Comparison of ENCODE assay signal across 8 cellular contexts in the genomic region with DNA sequence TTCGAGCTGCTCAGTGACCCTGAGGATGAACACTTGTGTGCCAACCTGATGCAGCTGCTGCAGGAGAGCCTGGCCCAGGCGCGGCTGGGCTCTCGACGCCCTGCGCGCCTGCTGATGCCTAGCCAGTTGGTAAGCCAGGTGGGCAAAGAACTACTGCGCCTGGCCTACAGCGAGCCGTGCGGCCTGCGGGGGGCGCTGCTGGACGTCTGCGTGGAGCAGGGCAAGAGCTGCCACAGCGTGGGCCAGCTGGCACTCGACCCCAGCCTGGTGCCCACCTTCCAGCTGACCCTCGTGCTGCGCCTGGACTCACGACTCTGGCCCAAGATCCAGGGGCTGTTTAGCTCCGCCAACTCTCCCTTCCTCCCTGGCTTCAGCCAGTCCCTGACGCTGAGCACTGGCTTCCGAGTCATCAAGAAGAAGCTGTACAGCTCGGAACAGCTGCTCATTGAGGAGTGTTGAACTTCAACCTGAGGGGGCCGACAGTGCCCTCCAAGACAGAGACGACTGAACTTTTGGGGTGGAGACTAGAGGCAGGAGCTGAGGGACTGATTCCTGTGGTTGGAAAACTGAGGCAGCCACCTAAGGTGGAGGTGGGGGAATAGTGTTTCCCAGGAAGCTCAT. TPM values are rescaled to one million over a fixed set of nuclear protein-coding genes. Genes with fewer than 3 reads are reported as not detected.
DNase-seq lines count a peak whose midpoint lies in the region; ATAC-seq, FAIRE-seq and TF ChIP-seq lines count a peak whose summit lies in the region.

No MANE protein-coding gene starts in this region.

- H3K4me3 ChIP-seq in OCI-LY1 (ENCODE audit: low read depth, low read length, poor library complexity, severe bottlenecking) (peak overlapping the region; percentile 87), foreskin fibroblast (ENCODE audit: low read depth in 1 of 2, low read length in 2 of 2) (peak overlapping the region; percentile 87 to 100), neural progenitor cell (peak overlapping the region; percentile 96)

- peak; percentile 30; the same call in 1 of the 2 replicates for TF ChIP-seq POLR2A in GM12891 (IDR thresholded peaks at IDR 0.05; ENCODE audit: low read depth, low read length)

- no peak overlapping the region for H2AFZ ChIP-seq in OCI-LY1 (ENCODE audit: low read length)
- H2AFZ ChIP-seq in neural progenitor cell (replicated peaks): no peak overlapping the region

- no peaks in the 10 kb centered on the region for H3K9me2 ChIP-seq in OCI-LY1 (ENCODE audit: low read depth, low read length)

- peak; percentile 67 for TF ChIP-seq CTCF in 22Rv1 (IDR thresholded peaks at IDR 0.05)
- peak; percentile 92 for TF ChIP-seq CTCF in OCI-LY1 (IDR thresholded peaks at IDR 0.05; ENCODE audit: low read length)
- peak; percentile 81 for TF ChIP-seq CTCF in foreskin fibroblast (IDR thresholded peaks at IDR 0.05; ENCODE audit: low read depth, low read length)
- TF ChIP-seq CTCF in neural progenitor cell (IDR thresholded peaks at IDR 0.05): peak; percentile 71

- H3K27me3 Mint-ChIP-seq in neural progenitor cell (ENCODE audit: insufficient read depth, low read depth): peaks cover 11% of the 10 kb centered on the region

- peaks cover 20% of the 10 kb centered on the region for H3K36me3 Mint-ChIP-seq in neural progenitor cell

- no peaks in the 10 kb centered on the region for H4K20me1 ChIP-seq in OCI-LY1 (ENCODE audit: insufficient read depth, low read length)
- peaks cover 47% of the 10 kb centered on the region for H4K20me1 ChIP-seq in neural progenitor cell (ENCODE audit: low read depth)

- peaks cover 9% of the 10 kb centered on the region; the same call in 1 of the 2 replicates for H3F3A ChIP-seq in OCI-LY1 (ENCODE audit: insufficient read depth, low read length)
- H3F3A ChIP-seq in neural progenitor cell (ENCODE audit: low read depth): peaks cover 63% of the 10 kb centered on the region

- H3K27me3 ChIP-seq in OCI-LY1 (ENCODE audit: insufficient read depth, low read length) (no peaks in the 10 kb centered on the region), neural progenitor cell (no peaks in the 10 kb centered on the region)

- H3K9me3 ChIP-seq in OCI-LY1 (ENCODE audit: low read length): no peaks in the 10 kb centered on the region
- no peaks in the 10 kb centered on the region for H3K9me3 ChIP-seq in neural progenitor cell (ENCODE audit: low read depth)

- H3K4me1 Mint-ChIP-seq in neural progenitor cell: peaks cover 56% of the 10 kb centered on the region

- H3K79me2 ChIP-seq in OCI-LY1 (ENCODE audit: insufficient read depth, low read length) (no peaks in the 10 kb centered on the region), neural progenitor cell (ENCODE audit: low read depth) (peaks cover 28% of the 10 kb centered on the region)

- H3K4me3 Mint-ChIP-seq in neural progenitor cell: peak overlapping the region; percentile 96

- H3K9me3 Mint-ChIP-seq in neural progenitor cell: peaks cover 2% of the 10 kb centered on the region

- peaks cover 29% of the 10 kb centered on the region for H3K4me1 ChIP-seq in OCI-LY1 (ENCODE audit: insufficient read depth, low read length, severe bottlenecking)
- peaks cover 28% of the 10 kb centered on the region for H3K4me1 ChIP-seq in neural progenitor cell

- no peak for ATAC-seq in HG02840 (IDR thresholded peaks at IDR 0.05; ENCODE audit: low FRiP score, unreplicated experiment)

- peak overlapping the region; percentile 37 for H3K27ac Mint-ChIP-seq in neural progenitor cell

- DNase-seq in GM12891 (ENCODE audit: insufficient read length, low spot score) (peak; percentile 56), activated gamma-delta T cell (lab: John Stamatoyannopoulos, UW) (peak; percentile 38), foreskin fibroblast (peak; percentile 46 to 89), neural progenitor cell (ENCODE audit: low spot score) (peak; percentile 68), urothelium cell line (ENCODE audit: low spot score) (peak; percentile 74)

- H3K4me2 ChIP-seq in OCI-LY1 (ENCODE audit: low read length) (peak overlapping the region; percentile 84), neural progenitor cell (peak overlapping the region; percentile 96)

- H3K36me3 ChIP-seq in OCI-LY1 (ENCODE audit: insufficient read depth, low read length) (peaks cover 25% of the 10 kb centered on the region), neural progenitor cell (peaks cover 5% of the 10 kb centered on the region)

- FAIRE-seq in GM12891 (lab: Jason Lieb, UNC): peak; percentile 78
- FAIRE-seq in urothelium cell line (lab: Jason Lieb, UNC): no peak

- H3K27ac ChIP-seq in 22Rv1 (peak overlapping the region; percentile 97), OCI-LY1 (ENCODE audit: low read depth, low read length, poor library complexity, severe bottlenecking) (peak overlapping the region; percentile 92), neural progenitor cell (no peak overlapping the region)

- H3K9ac ChIP-seq in OCI-LY1 (ENCODE audit: low read length) (peak overlapping the region; percentile 92), neural progenitor cell (peak overlapping the region; percentile 86)

TF ChIP-seq in GM12891, 5 proteins besides CTCF, POLR2A, EP300 and RAD21:
- TF ChIP-seq SPI1 (IDR thresholded peaks at IDR 0.05; ENCODE audit: low read depth, low read length): no peak
- no peak for TF ChIP-seq PAX5 (IDR thresholded peaks at IDR 0.05; ENCODE audit: insufficient read depth, low read length, severe bottlenecking)
- no peak for TF ChIP-seq POU2F2 (IDR thresholded peaks at IDR 0.05; ENCODE audit: low read depth, low read length)
- no peak for TF ChIP-seq TAF1 (IDR thresholded peaks at IDR 0.05; ENCODE audit: low read depth, low read length)
- no peak for TF ChIP-seq POLR2AphosphoS5 (IDR thresholded peaks at IDR 0.05; ENCODE audit: low read depth, low read length)
TF ChIP-seq in GM12891: peak in this region for 0.

RNA-seq across cellular contexts. Expression of gene DDIT4, which starts 1.1 kb away (rescaled TPM):
- 93.2 TPM for polyA plus RNA-seq in GM12891 (2012; ENCODE audit: low read depth, missing spikeins)
- 257 and 436 TPM in 2 replicates for total RNA-seq in neural progenitor cell (ENCODE audit: low replicate concordance)

RNA-seq across cellular contexts. Expression of gene ASCC1, which starts 58.8 kb away (rescaled TPM):
- 36.5 TPM for polyA plus RNA-seq in GM12891 (2012; ENCODE audit: low read depth, missing spikeins)
- 41.8 and 49.5 TPM in 2 replicates for total RNA-seq in neural progenitor cell (ENCODE audit: low replicate concordance)

RNA-seq across cellular contexts. Expression of gene ANAPC16, which starts 59.0 kb away (rescaled TPM):
- polyA plus RNA-seq in GM12891 (2012; ENCODE audit: low read depth, missing spikeins): 101 TPM
- total RNA-seq in neural progenitor cell (ENCODE audit: low replicate concordance): 130 and 217 TPM in 2 replicates
